17 cellular contexts compared by ENCODE assay signal in the genomic region with DNA sequence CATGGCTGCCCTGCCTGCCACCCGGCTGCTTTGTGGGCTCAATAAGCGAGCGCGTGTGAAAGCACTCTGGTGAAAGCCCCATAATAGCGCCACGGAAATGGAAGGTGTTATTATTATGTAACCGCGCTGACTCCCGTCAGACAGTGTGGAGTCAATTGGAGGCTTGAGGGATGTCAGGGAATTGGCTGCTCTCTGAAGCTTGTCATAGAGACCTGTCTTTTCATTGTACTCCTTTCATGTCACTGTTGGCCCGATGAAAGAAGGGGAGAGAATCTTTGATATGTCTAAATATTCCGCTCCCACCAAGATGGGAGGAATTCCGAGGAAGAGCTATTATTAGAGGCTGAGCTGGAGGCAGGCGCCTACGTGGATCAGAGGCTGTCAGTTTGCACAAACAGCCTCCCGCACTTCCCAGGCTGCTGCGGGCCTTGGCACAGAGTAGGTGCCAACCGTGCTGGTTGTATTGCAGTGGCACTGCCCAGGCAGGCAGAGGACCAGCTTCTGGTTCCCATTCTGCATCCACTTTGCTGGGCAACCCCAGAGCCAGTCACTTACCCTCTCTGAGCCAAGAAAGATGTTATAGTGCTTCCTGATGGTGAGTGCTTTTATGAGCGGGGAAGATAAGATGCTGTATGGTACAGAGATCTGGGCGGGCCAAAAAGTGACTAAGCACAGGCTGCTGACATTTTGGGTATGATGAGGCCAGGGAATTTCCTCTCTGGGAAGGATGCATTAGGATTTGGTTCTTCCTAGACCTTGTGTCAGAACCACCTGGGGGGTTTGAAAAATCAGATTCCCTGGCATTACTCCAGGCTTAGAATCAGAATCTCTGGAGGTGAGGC.
DNase-seq lines count a peak whose midpoint lies in the region; ATAC-seq and TF ChIP-seq lines count a peak whose summit lies in the region.
"Had no signal": no experiment of that assay in that cellular context is flagged by ENCODE, and none has a peak within 500 bp of the region (broad histone marks: within the 10 kb centered on the region; RNA-seq: fewer than 3 reads in every experiment).

No MANE protein-coding gene starts in this region.

- peak; percentile 6 for DNase-seq in NCI-H748 (lab: John Stamatoyannopoulos, UW; ENCODE audit: unreplicated experiment)
- no peak for DNase-seq in NCI-H748 treated with DMSO at 0.1 percent for 48 hours (lab: John Stamatoyannopoulos, UW)
- peak; percentile 18 for DNase-seq in RKO (ENCODE audit: low spot score)
- peak; percentile 54 for DNase-seq in fibroblast of the aortic adventitia (ENCODE audit: low read depth)
- DNase-seq in putamen (ENCODE audit: low spot score): peak; percentile 80
- DNase-seq in SIG-M5 treated with dmso at 0.1 percent for 504 hours (lab: John Stamatoyannopoulos, UW; ENCODE audit: unreplicated experiment): no peak
- no peak for DNase-seq in foreskin melanocyte
- DNase-seq: GF-D8; H7; MV-4-11; NCI-H1436; NCI-H2081 treated with DMSO at 0.1 percent for 48 hours; NCI-H345; NCI-H526; NK-92 treated with Interleukin-12 subunit alpha and Interleukin-12 subunit beta, amount 100 ng/mL, for 24 hours; SW 1271 had no signal

- ATAC-seq in GM18868 (IDR thresholded peaks at IDR 0.05; ENCODE audit: unreplicated experiment): no peak

- H3K4me3 ChIP-seq in fibroblast of the aortic adventitia (ENCODE audit: low read depth, low read length): no peak overlapping the region

- no peak for TF ChIP-seq CTCF in fibroblast of the aortic adventitia (IDR thresholded peaks at IDR 0.05; ENCODE audit: insufficient read depth, low read length)

Comparison
In these comparisons a context has a peak if more than half of its experiments do, and no peak if none do; other contexts are left out.
1. DNase-seq: peak in NCI-H748 (single experiment), RKO (single experiment), fibroblast of the aortic adventitia (single experiment) and putamen (single experiment); none in NCI-H748 treated with DMSO at 0.1 percent for 48 hours (single experiment), SIG-M5 treated with dmso at 0.1 percent for 504 hours (single experiment) and foreskin melanocyte (single experiment).